In genomic region chr6:34908194-34908593, GRCh38 we compare ENCODE assay signal across 1 cellular context.
TF ChIP-seq lines count a peak whose summit lies in the region.

No MANE protein-coding gene starts in this region.

TF ChIP-seq in H1, 55 proteins besides CTCF, POLR2A, EP300 and RAD21:
- no peak for TF ChIP-seq FOSL1 (IDR thresholded peaks at IDR 0.05; ENCODE audit: insufficient read depth, low read depth, low read length)
- no peak for TF ChIP-seq SIRT6 (IDR thresholded peaks at IDR 0.05; ENCODE audit: low read length)
- no peak for TF ChIP-seq TAF1 (IDR thresholded peaks at IDR 0.05; ENCODE audit: low read depth, low read length)
- TF ChIP-seq CHD2 (IDR thresholded peaks at IDR 0.05; ENCODE audit: low read length), result no peak
- no peak for TF ChIP-seq TBP (IDR thresholded peaks at IDR 0.05; ENCODE audit: low read depth, low read length)
- no peak for TF ChIP-seq SIN3A (conservative IDR thresholded peaks at IDR 0.05 in 1 of 2, IDR thresholded peaks at IDR 0.05 in 1 of 2; ENCODE audit: low read depth in 1 of 2, low read length in 2 of 2)
- no peak for TF ChIP-seq NRF1 (IDR thresholded peaks at IDR 0.05; ENCODE audit: low read depth, low read length)
- no peak for TF ChIP-seq EZH2 (IDR thresholded peaks at IDR 0.05; ENCODE audit: low read depth, low read length, severe bottlenecking)
- no peak for TF ChIP-seq ASH2L (IDR thresholded peaks at IDR 0.05; ENCODE audit: low read length)
- TF ChIP-seq BRCA1 (IDR thresholded peaks at IDR 0.05; ENCODE audit: low read depth, low read length), result no peak
- no peak for TF ChIP-seq HDAC6 (IDR thresholded peaks at IDR 0.05; ENCODE audit: low read depth, low read length)
- TF ChIP-seq RBBP5 (IDR thresholded peaks at IDR 0.05; ENCODE audit: borderline replicate concordance, low read depth, low read length), result no peak
